1 cellular context compared by ENCODE assay signal in the genomic region with DNA sequence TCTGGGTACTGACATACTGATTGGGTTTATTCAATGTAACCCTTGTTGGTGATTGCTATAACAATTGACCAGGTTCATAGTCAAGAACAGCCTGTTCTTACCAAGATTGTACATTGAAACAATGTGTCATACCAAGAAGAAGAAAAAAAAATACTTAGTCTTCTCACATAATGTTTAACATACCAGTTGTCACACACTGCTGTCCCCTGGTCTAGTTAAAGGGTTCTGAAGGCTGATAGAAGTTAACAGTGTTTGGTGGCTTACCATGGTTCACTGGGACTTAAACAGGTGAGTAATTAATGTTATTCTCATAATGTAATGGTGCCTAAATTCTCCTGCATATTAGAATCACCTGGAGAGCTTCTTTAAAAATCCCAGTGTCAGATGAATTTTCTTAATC.
TF ChIP-seq lines count a peak whose summit lies in the region.

No MANE protein-coding gene starts in this region.

TF ChIP-seq in K562, 482 proteins besides CTCF, POLR2A, EP300 and RAD21 (continued from another document):
- TF ChIP-seq, protein P1, sequence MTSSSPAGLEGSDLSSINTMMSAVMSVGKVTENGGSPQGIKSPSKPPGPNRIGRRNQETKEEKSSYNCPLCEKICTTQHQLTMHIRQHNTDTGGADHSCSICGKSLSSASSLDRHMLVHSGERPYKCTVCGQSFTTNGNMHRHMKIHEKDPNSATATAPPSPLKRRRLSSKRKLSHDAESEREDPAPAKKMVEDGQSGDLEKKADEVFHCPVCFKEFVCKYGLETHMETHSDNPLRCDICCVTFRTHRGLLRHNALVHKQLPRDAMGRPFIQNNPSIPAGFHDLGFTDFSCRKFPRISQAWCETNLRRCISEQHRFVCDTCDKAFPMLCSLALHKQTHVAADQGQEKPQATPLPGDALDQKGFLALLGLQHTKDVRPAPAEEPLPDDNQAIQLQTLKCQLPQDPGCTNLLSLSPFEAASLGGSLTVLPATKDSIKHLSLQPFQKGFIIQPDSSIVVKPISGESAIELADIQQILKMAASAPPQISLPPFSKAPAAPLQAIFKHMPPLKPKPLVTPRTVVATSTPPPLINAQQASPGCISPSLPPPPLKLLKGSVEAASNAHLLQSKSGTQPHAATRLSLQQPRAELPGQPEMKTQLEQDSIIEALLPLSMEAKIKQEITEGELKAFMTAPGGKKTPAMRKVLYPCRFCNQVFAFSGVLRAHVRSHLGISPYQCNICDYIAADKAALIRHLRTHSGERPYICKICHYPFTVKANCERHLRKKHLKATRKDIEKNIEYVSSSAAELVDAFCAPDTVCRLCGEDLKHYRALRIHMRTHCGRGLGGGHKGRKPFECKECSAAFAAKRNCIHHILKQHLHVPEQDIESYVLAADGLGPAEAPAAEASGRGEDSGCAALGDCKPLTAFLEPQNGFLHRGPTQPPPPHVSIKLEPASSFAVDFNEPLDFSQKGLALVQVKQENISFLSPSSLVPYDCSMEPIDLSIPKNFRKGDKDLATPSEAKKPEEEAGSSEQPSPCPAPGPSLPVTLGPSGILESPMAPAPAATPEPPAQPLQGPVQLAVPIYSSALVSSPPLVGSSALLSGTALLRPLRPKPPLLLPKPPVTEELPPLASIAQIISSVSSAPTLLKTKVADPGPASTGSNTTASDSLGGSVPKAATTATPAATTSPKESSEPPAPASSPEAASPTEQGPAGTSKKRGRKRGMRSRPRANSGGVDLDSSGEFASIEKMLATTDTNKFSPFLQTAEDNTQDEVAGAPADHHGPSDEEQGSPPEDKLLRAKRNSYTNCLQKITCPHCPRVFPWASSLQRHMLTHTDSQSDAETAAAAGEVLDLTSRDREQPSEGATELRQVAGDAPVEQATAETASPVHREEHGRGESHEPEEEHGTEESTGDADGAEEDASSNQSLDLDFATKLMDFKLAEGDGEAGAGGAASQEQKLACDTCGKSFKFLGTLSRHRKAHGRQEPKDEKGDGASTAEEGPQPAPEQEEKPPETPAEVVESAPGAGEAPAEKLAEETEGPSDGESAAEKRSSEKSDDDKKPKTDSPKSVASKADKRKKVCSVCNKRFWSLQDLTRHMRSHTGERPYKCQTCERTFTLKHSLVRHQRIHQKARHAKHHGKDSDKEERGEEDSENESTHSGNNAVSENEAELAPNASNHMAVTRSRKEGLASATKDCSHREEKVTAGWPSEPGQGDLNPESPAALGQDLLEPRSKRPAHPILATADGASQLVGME (CRISPR knock-in tag; IDR thresholded peaks at IDR 0.05), result no peak
- TF ChIP-seq NCOA6 (IDR thresholded peaks at IDR 0.05), result no peak
- TF ChIP-seq, protein P2, sequence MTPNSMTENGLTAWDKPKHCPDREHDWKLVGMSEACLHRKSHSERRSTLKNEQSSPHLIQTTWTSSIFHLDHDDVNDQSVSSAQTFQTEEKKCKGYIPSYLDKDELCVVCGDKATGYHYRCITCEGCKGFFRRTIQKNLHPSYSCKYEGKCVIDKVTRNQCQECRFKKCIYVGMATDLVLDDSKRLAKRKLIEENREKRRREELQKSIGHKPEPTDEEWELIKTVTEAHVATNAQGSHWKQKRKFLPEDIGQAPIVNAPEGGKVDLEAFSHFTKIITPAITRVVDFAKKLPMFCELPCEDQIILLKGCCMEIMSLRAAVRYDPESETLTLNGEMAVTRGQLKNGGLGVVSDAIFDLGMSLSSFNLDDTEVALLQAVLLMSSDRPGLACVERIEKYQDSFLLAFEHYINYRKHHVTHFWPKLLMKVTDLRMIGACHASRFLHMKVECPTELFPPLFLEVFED (CRISPR knock-in tag; conservative IDR thresholded peaks at IDR 0.05), result no peak
- TF ChIP-seq NR4A1 (CRISPR knock-in tag; IDR thresholded peaks at IDR 0.05), result no peak
- no peak for TF ChIP-seq NR4A1 (tag; IDR thresholded peaks at IDR 0.05)
- no peak for TF ChIP-seq SAFB2 (IDR thresholded peaks at IDR 0.05; ENCODE audit: borderline replicate concordance, low read depth, low read length, severe bottlenecking)
- TF ChIP-seq, protein P3, sequence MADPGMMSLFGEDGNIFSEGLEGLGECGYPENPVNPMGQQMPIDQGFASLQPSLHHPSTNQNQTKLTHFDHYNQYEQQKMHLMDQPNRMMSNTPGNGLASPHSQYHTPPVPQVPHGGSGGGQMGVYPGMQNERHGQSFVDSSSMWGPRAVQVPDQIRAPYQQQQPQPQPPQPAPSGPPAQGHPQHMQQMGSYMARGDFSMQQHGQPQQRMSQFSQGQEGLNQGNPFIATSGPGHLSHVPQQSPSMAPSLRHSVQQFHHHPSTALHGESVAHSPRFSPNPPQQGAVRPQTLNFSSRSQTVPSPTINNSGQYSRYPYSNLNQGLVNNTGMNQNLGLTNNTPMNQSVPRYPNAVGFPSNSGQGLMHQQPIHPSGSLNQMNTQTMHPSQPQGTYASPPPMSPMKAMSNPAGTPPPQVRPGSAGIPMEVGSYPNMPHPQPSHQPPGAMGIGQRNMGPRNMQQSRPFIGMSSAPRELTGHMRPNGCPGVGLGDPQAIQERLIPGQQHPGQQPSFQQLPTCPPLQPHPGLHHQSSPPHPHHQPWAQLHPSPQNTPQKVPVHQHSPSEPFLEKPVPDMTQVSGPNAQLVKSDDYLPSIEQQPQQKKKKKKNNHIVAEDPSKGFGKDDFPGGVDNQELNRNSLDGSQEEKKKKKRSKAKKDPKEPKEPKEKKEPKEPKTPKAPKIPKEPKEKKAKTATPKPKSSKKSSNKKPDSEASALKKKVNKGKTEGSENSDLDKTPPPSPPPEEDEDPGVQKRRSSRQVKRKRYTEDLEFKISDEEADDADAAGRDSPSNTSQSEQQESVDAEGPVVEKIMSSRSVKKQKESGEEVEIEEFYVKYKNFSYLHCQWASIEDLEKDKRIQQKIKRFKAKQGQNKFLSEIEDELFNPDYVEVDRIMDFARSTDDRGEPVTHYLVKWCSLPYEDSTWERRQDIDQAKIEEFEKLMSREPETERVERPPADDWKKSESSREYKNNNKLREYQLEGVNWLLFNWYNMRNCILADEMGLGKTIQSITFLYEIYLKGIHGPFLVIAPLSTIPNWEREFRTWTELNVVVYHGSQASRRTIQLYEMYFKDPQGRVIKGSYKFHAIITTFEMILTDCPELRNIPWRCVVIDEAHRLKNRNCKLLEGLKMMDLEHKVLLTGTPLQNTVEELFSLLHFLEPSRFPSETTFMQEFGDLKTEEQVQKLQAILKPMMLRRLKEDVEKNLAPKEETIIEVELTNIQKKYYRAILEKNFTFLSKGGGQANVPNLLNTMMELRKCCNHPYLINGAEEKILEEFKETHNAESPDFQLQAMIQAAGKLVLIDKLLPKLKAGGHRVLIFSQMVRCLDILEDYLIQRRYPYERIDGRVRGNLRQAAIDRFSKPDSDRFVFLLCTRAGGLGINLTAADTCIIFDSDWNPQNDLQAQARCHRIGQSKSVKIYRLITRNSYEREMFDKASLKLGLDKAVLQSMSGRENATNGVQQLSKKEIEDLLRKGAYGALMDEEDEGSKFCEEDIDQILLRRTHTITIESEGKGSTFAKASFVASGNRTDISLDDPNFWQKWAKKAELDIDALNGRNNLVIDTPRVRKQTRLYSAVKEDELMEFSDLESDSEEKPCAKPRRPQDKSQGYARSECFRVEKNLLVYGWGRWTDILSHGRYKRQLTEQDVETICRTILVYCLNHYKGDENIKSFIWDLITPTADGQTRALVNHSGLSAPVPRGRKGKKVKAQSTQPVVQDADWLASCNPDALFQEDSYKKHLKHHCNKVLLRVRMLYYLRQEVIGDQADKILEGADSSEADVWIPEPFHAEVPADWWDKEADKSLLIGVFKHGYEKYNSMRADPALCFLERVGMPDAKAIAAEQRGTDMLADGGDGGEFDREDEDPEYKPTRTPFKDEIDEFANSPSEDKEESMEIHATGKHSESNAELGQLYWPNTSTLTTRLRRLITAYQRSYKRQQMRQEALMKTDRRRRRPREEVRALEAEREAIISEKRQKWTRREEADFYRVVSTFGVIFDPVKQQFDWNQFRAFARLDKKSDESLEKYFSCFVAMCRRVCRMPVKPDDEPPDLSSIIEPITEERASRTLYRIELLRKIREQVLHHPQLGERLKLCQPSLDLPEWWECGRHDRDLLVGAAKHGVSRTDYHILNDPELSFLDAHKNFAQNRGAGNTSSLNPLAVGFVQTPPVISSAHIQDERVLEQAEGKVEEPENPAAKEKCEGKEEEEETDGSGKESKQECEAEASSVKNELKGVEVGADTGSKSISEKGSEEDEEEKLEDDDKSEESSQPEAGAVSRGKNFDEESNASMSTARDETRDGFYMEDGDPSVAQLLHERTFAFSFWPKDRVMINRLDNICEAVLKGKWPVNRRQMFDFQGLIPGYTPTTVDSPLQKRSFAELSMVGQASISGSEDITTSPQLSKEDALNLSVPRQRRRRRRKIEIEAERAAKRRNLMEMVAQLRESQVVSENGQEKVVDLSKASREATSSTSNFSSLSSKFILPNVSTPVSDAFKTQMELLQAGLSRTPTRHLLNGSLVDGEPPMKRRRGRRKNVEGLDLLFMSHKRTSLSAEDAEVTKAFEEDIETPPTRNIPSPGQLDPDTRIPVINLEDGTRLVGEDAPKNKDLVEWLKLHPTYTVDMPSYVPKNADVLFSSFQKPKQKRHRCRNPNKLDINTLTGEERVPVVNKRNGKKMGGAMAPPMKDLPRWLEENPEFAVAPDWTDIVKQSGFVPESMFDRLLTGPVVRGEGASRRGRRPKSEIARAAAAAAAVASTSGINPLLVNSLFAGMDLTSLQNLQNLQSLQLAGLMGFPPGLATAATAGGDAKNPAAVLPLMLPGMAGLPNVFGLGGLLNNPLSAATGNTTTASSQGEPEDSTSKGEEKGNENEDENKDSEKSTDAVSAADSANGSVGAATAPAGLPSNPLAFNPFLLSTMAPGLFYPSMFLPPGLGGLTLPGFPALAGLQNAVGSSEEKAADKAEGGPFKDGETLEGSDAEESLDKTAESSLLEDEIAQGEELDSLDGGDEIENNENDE (IDR thresholded peaks at IDR 0.05; ENCODE audit: low read depth, low read length), result no peak
- TF ChIP-seq MAFF (IDR thresholded peaks at IDR 0.05; ENCODE audit: low read length), result no peak
- no peak for TF ChIP-seq ZBTB17 (CRISPR knock-in tag; IDR thresholded peaks at IDR 0.05)
- TF ChIP-seq ZNF644 (tag; IDR thresholded peaks at IDR 0.05; ENCODE audit: low read depth), result no peak
- TF ChIP-seq MAFG (tag; conservative IDR thresholded peaks at IDR 0.05), result no peak
- no peak for TF ChIP-seq ZKSCAN8 (CRISPR knock-in tag; IDR thresholded peaks at IDR 0.05)
- TF ChIP-seq ESRRB (CRISPR knock-in tag; IDR thresholded peaks at IDR 0.05; ENCODE audit: borderline replicate concordance), result no peak
- no peak for TF ChIP-seq KDM1A (IDR thresholded peaks at IDR 0.05)
- no peak for TF ChIP-seq PHB2 (IDR thresholded peaks at IDR 0.05; ENCODE audit: low read depth)
- no peak for TF ChIP-seq CTBP1 (IDR thresholded peaks at IDR 0.05; ENCODE audit: borderline replicate concordance)
- TF ChIP-seq, protein P4, sequence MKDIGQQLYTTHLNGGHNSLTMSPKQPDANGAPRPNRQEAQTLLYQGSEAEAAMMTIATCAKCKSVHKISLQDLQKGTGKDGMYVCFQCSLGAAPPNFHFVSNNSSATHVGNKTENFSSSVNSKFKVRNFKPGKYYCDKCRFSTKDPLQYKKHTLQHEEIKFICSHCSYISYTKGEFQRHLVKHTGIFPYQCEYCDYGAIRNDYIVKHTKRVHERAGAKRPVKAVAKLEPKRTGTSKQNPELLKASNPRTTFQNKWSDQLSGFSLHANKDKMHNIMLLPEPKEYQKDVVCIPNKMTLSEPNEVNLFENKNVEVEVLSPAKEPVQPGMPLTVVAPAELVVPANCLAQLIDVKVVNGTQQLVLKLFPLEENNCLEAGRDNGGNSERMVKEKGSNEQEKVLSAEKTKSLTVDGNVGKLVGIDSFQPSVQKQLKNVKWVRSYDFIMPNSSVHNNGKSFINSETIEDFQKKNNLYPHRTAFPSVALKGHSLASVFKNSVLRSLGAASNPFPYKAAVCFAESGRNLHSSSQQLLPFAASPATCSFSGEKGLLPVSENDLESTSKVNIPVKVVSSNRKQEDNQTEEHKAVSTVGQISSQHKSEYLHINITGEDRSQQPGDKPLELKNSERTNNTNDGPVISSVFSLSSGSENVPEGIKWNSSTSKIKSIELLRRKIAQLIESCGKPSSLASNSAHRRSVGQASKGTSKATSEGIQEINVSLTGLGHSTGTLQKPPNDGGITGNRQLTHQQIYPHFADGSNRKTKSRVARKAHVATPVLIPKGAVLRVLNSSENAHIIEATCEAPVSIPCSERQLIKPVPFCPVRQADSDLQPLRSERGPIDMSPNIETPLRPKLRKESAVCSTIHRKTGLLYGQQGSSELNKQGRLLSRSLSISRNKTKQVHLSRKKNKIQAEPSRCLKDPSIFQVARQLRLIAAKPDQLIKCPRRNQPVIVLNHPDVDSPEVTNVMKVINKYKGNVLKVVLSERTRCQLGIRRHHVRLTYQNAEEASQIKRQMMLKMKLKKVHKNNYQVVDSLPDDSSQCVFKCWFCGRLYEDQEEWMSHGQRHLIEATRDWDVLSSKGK (CRISPR knock-in tag; IDR thresholded peaks at IDR 0.05), result no peak
- TF ChIP-seq ZSCAN29 (IDR thresholded peaks at IDR 0.05), result no peak
- no peak for TF ChIP-seq ZNF274 (IDR thresholded peaks at IDR 0.05; ENCODE audit: borderline replicate concordance, low read depth, low read length)
